Comparison of ENCODE assay signal across 8 cellular contexts in genomic region chr3:124887177-124887995, GRCh38. TPM values are rescaled to one million over a fixed set of nuclear protein-coding genes. Genes with fewer than 3 reads are reported as not detected.
A peak's percentile ranks its signal among the peaks of the same experiment; 100 is the strongest.
DNase-seq lines count a peak whose midpoint lies in the region; ATAC-seq and TF ChIP-seq lines count a peak whose summit lies in the region.

TSS of gene ITGB5 (minus strand) at chr3:124887365. CDS start at chr3:124887000, 365 bp downstream.

- no peak for TF ChIP-seq CTCF in WERI-Rb-1 (IDR thresholded peaks at IDR 0.05; ENCODE audit: low read depth, low read length)
- TF ChIP-seq CTCF in left lung (IDR thresholded peaks at IDR 0.05): no peak

- TF ChIP-seq EP300 in Ishikawa (IDR thresholded peaks at IDR 0.05; ENCODE audit: borderline replicate concordance): no peak; the same call in 1 of the 2 replicates

- H3K27me3 ChIP-seq in WERI-Rb-1 (ENCODE audit: insufficient read depth, low read depth, severe bottlenecking): no peaks in the 10 kb centered on the region
- H3K27me3 ChIP-seq in duodenal mucosa (ENCODE audit: control insufficient read depth in 1 of 2, insufficient read depth in 2 of 2, low read length in 2 of 2): no peaks in the 10 kb centered on the region
- H3K27me3 ChIP-seq in left lung: peaks cover 0 to 43% of the 10 kb centered on the region in 2 donors

- intact Hi-C loops in left lung (cut with DNase I): loop anchor here in 1 of 2 donors (5.0 kb wide), 1 partner anchor 100 kb away; no protein-coding TSS in a partner anchor

- DNase-seq in DMS 273 (lab: John Stamatoyannopoulos, UW; ENCODE audit: unreplicated experiment) (peak; percentile 92), WERI-Rb-1 (peak; percentile 80), left lung (peak; percentile 77 to 93), inferior parietal cortex (ENCODE audit: extremely low spot score) (no peak)
- peak; percentile 33 for DNase-seq in stimulated activated CD4-positive, alpha-beta T cell treated with anti-CD3 and anti-CD28 coated beads, Interleukin-4, amount 100 ng/mL, for 1 hour

- H3K4me1 ChIP-seq in duodenal mucosa (ENCODE audit: control insufficient read depth in 1 of 2, insufficient read depth in 2 of 2, low read length in 2 of 2) (peaks cover 9 to 11% of the 10 kb centered on the region in 2 donors), left lung (peaks cover 0 to 17% of the 10 kb centered on the region in 2 donors)

- H3K9me3 ChIP-seq in WERI-Rb-1 (ENCODE audit: severe bottlenecking) (no peaks in the 10 kb centered on the region), duodenal mucosa (ENCODE audit: control insufficient read depth in 1 of 2, low read length in 2 of 2) (no peaks in the 10 kb centered on the region), left lung (no peaks in the 10 kb centered on the region)

- H3K9ac ChIP-seq in duodenal mucosa (ENCODE audit: low read depth in 1 of 2, low read length in 2 of 2): peak within 1 kb of the TSS; percentile 63 to 70

- no peak for TF ChIP-seq RAD21 in Ishikawa (IDR thresholded peaks at IDR 0.05; ENCODE audit: low read depth)

- peak; percentile 65 for ATAC-seq in GM21390 (IDR thresholded peaks at IDR 0.05; ENCODE audit: unreplicated experiment)
- peak; percentile 90 for ATAC-seq in left lung

- peak within 1 kb of the TSS; percentile 79 for H3K4me3 ChIP-seq in WERI-Rb-1 (ENCODE audit: low read depth, low read length)
- H3K4me3 ChIP-seq in duodenal mucosa (ENCODE audit: low read depth in 1 of 2, low read length in 2 of 2): peak within 1 kb of the TSS; percentile 71 to 75
- peak within 1 kb of the TSS; percentile 64 for H3K4me3 ChIP-seq in left lung

- H3K27ac ChIP-seq in WERI-Rb-1: peak within 1 kb of the TSS; percentile 73
- peak within 1 kb of the TSS; percentile 75 for H3K27ac ChIP-seq in duodenal mucosa (ENCODE audit: low read depth, low read length)
- peak within 1 kb of the TSS; percentile 76 to 85 for H3K27ac ChIP-seq in left lung

- no peaks in the 10 kb centered on the region for H3K36me3 ChIP-seq in WERI-Rb-1
- no peaks in the 10 kb centered on the region for H3K36me3 ChIP-seq in duodenal mucosa (ENCODE audit: control insufficient read depth in 1 of 2, insufficient read depth in 2 of 2, low read length in 2 of 2)
- no peaks in the 10 kb centered on the region for H3K36me3 ChIP-seq in left lung

TF ChIP-seq in Ishikawa, 13 proteins besides CTCF, POLR2A, EP300 and RAD21:
- TF ChIP-seq USF1 (IDR thresholded peaks at IDR 0.05): no peak
- no peak; the same call in 1 of the 2 replicates for TF ChIP-seq YY1 (IDR thresholded peaks at IDR 0.05; ENCODE audit: low read depth)
- no peak for TF ChIP-seq TEAD4 (IDR thresholded peaks at IDR 0.05)
- no peak for TF ChIP-seq NFIC (IDR thresholded peaks at IDR 0.05)
- peak; percentile 48; the same call in 1 of the 2 replicates for TF ChIP-seq TAF1 (IDR thresholded peaks at IDR 0.05; ENCODE audit: low read depth)
- TF ChIP-seq CEBPB (IDR thresholded peaks at IDR 0.05): no peak
- TF ChIP-seq FOXM1 (IDR thresholded peaks at IDR 0.05; ENCODE audit: borderline replicate concordance, low read depth): no peak
- TF ChIP-seq CREB1 (IDR thresholded peaks at IDR 0.05; ENCODE audit: low read depth): no peak
- no peak for TF ChIP-seq TCF12 (IDR thresholded peaks at IDR 0.05; ENCODE audit: low read depth)
- peak; percentile 80; the same call in 1 of the 2 replicates for TF ChIP-seq ZBTB7A (IDR thresholded peaks at IDR 0.05; ENCODE audit: low read depth)
- TF ChIP-seq EGR1 (IDR thresholded peaks at IDR 0.05): 0 out of 2 replicates have a peak, but pooled peaks have one; percentile 26
- no peak for TF ChIP-seq REST (IDR thresholded peaks at IDR 0.05; ENCODE audit: low read depth)
- 0 out of 2 replicates have a peak, but pooled peaks have one; percentile 31 for TF ChIP-seq MAX (IDR thresholded peaks at IDR 0.05)

RNA-seq across cellular contexts. Expression of gene ITGB5, which starts in this region (rescaled TPM):
- total RNA-seq in left lung: 100 to 1,000 TPM in 1 of 2 donors, 10 to 100 TPM in 1; 94.0 to 142 TPM
